17 cellular contexts compared by ENCODE assay signal in the genomic region with DNA sequence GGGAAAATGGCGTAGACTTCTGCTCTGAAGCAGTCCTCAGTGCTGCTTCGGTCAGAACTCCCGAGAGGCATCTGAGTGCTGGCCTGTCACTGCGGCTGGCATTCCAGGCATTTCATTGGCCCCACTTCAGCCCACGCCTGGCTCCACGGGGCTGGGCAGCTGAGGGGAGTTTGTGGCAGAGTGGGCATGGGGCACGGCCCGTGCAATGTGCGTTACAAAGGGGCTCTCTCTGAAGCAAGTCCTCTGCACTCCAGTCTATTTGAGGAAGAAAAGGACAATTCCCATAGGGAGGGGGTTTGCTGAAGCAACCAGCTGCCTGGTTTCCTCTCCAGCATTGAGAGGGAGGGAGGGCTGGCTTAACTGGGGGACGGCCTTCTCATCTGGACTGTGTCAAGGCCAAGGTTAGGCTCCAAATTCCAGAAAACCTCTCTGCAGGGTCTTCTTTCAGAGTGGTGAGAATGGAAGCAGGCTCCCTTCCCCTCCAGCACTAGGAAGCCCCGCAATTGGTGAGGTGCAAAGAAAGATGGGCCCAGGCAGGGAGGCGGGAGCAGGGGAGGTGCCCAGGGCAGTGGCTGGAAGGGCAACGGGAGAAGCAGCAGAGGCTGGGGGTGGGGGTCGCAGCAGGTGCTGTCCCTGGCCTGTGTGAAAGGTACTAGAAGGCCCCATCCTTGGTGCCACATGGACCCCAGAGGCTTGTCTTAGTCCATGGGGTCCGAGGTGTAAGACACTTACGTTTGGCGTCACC. TPM values are rescaled to one million over a fixed set of nuclear protein-coding genes. Genes with fewer than 3 reads are reported as not detected.
DNase-seq lines count a peak whose midpoint lies in the region; ATAC-seq and TF ChIP-seq lines count a peak whose summit lies in the region.
"Had no signal": no experiment of that assay in that cellular context is flagged by ENCODE, and none has a peak within 500 bp of the region (broad histone marks: within the 10 kb centered on the region; RNA-seq: fewer than 3 reads in every experiment).

No MANE protein-coding gene starts in this region.

- H3K4me1 ChIP-seq in HEK293 (ENCODE audit: control insufficient read depth, insufficient read depth, low read length) (no peaks in the 10 kb centered on the region), fibroblast of lung (ENCODE audit: control insufficient read depth, extremely low read depth, insufficient read depth, low read length) (peaks cover 17% of the 10 kb centered on the region), mesenchymal stem cell (ENCODE audit: control insufficient read depth, insufficient read depth, low read depth, low read length) (peaks cover 32% of the 10 kb centered on the region), stomach smooth muscle (ENCODE audit: control insufficient read depth, insufficient read depth, low read length) (peaks cover 12% of the 10 kb centered on the region)
- H3K4me1 ChIP-seq: BE2C had no signal

- CTCF ChIA-PET in HEK293 (lab: Yijun Ruan, JAX): no interaction called here

- H3K4me2 ChIP-seq in fibroblast of lung (ENCODE audit: extremely low read depth, insufficient read depth, low read length): no peak overlapping the region
- H3K4me2 ChIP-seq in mesenchymal stem cell (ENCODE audit: low read length, poor library complexity, severe bottlenecking): no peak overlapping the region

- no peak overlapping the region for H3K4me3 ChIP-seq in HEK293 (ENCODE audit: low read depth, low read length)
- H3K4me3 ChIP-seq in fibroblast of lung (replicated peaks in 1 of 4; ENCODE audit: control extremely low read depth in 1 of 4, insufficient read depth in 1 of 4, low read depth in 3 of 4, low read length in 4 of 4): no peak overlapping the region
- no peak overlapping the region for H3K4me3 ChIP-seq in mesenchymal stem cell (ENCODE audit: insufficient read depth in 1 of 2, low read depth in 1 of 2, low read length in 2 of 2)
- H3K4me3 ChIP-seq in stomach smooth muscle (ENCODE audit: low read length in 2 of 2): peak overlapping the region in 1 of 2 donors; percentile 44
- H3K4me3 ChIP-seq: spleen had no signal

- peaks cover 2% of the 10 kb centered on the region for H4K20me1 ChIP-seq in fibroblast of lung (ENCODE audit: control insufficient read depth, extremely low read depth, insufficient read depth, low read length)

- peak overlapping the region in 1 of 2 experiments; percentile 35 for H3K14ac ChIP-seq in mesenchymal stem cell (ENCODE audit: low read length in 2 of 2)

- H3K9me3 ChIP-seq in HEK293 (ENCODE audit: control insufficient read depth, insufficient read depth, low read depth, low read length) (no peaks in the 10 kb centered on the region), fibroblast of lung (ENCODE audit: control insufficient read depth, insufficient read depth, low read depth, low read length) (no peaks in the 10 kb centered on the region), mesenchymal stem cell (ENCODE audit: control insufficient read depth, low read length) (no peaks in the 10 kb centered on the region), stomach smooth muscle (ENCODE audit: control insufficient read depth in 2 of 2, low read length in 2 of 2) (no peaks in the 10 kb centered on the region)
- H3K9me3 ChIP-seq: BE2C, spleen had no signal

- H3K4ac ChIP-seq in mesenchymal stem cell (ENCODE audit: low read depth in 1 of 2, low read length in 2 of 2): no peak overlapping the region

- WGBS in mesenchymal stem cell: 71% methylated on average over 17 of the region's 17 CpGs

- H3K9ac ChIP-seq in fibroblast of lung (ENCODE audit: insufficient read depth, low read length) (no peak overlapping the region), mesenchymal stem cell (ENCODE audit: low read length) (peak overlapping the region; percentile 84), stomach smooth muscle (ENCODE audit: low read length in 2 of 2) (peak overlapping the region in 1 of 2 donors; percentile 22)

- no peak overlapping the region for H2BK5ac ChIP-seq in mesenchymal stem cell (ENCODE audit: low read depth, low read length, poor library complexity, severe bottlenecking)

- peak overlapping the region in 1 of 2 experiments; percentile 61 for H2BK12ac ChIP-seq in mesenchymal stem cell (ENCODE audit: low read length in 2 of 2)

- POLR2A ChIA-PET in HEK293 (lab: Yijun Ruan, JAX): no interaction called here

- H3K27ac ChIP-seq in HEK293 (ENCODE audit: extremely low read depth, low read depth, low read length) (no peak overlapping the region), fibroblast of lung (ENCODE audit: insufficient read depth, low read length) (peak overlapping the region; percentile 58), mesenchymal stem cell (ENCODE audit: low read length, poor library complexity, severe bottlenecking) (no peak overlapping the region), stomach smooth muscle (ENCODE audit: low read length) (peak overlapping the region; percentile 66)

- H3K36me3 ChIP-seq in HEK293 (ENCODE audit: control insufficient read depth in 2 of 2, insufficient read depth in 1 of 2, low read length in 2 of 2): peaks cover 0 to 61% of the 10 kb centered on the region in 2 experiments; a peak in 2 of 3 replicates
- peaks cover 16% of the 10 kb centered on the region for H3K36me3 ChIP-seq in fibroblast of lung (ENCODE audit: control insufficient read depth, insufficient read depth, low read length)
- peaks cover 63 to 75% of the 10 kb centered on the region in 2 experiments for H3K36me3 ChIP-seq in mesenchymal stem cell (ENCODE audit: control insufficient read depth in 1 of 2, insufficient read depth in 2 of 2, low read depth in 1 of 2, low read length in 2 of 2)
- peaks cover 0 to 4% of the 10 kb centered on the region in 2 donors for H3K36me3 ChIP-seq in stomach smooth muscle (ENCODE audit: control insufficient read depth in 2 of 2, insufficient read depth in 2 of 2, low read length in 2 of 2)
- H3K36me3 ChIP-seq: BE2C had no signal

- no peak overlapping the region for H2BK15ac ChIP-seq in mesenchymal stem cell (ENCODE audit: low read depth, poor library complexity, severe bottlenecking)

- ATAC-seq in HG02840 (IDR thresholded peaks at IDR 0.05; ENCODE audit: low FRiP score, unreplicated experiment) (no peak), HG03097 (IDR thresholded peaks at IDR 0.05; ENCODE audit: low FRiP score, unreplicated experiment) (no peak)
- ATAC-seq: stimulated activated naive B cell treated with anti-CD40 and anti-IgM and Interleukin-4, amounts not matched to agents 10 μg/mL and 1 μg/mL and 100 μg/mL, for 72 hours had no signal

- no peaks in the 10 kb centered on the region for H3K27me3 ChIP-seq in fibroblast of lung (ENCODE audit: control insufficient read depth, insufficient read depth, low read length)
- H3K27me3 ChIP-seq in mesenchymal stem cell (ENCODE audit: control insufficient read depth in 1 of 2, insufficient read depth in 1 of 2, low read length in 2 of 2): no peaks in the 10 kb centered on the region
- H3K27me3 ChIP-seq in stomach smooth muscle (ENCODE audit: control insufficient read depth in 1 of 2, insufficient read depth in 2 of 2, low read length in 2 of 2): no peaks in the 10 kb centered on the region
- H3K27me3 ChIP-seq: BE2C, spleen had no signal

- no peak overlapping the region for H2AK5ac ChIP-seq in mesenchymal stem cell (ENCODE audit: low read length, severe bottlenecking)

- no peak overlapping the region for H4K8ac ChIP-seq in mesenchymal stem cell (ENCODE audit: low read length)

- peak overlapping the region in 1 of 2 experiments; percentile 41 for H3K18ac ChIP-seq in mesenchymal stem cell (ENCODE audit: low read depth in 1 of 2, low read length in 2 of 2)

- peaks cover 43% of the 10 kb centered on the region for H3K79me1 ChIP-seq in mesenchymal stem cell (replicated peaks; ENCODE audit: low read length, poor library complexity, severe bottlenecking)

- H4K91ac ChIP-seq in mesenchymal stem cell (ENCODE audit: low read length): no peak overlapping the region

- no peak overlapping the region for H2BK120ac ChIP-seq in mesenchymal stem cell (ENCODE audit: low read depth, low read length)

- peak overlapping the region in 1 of 2 experiments; percentile 32 for H3K23ac ChIP-seq in mesenchymal stem cell (ENCODE audit: low read length in 2 of 2)

- peaks cover 10% of the 10 kb centered on the region for H3K79me2 ChIP-seq in fibroblast of lung (ENCODE audit: control insufficient read depth, insufficient read depth, low read length)

- peak in 1 of 2 donors; percentile 33 for DNase-seq in fibroblast of lung (ENCODE audit: low read depth in 2 of 2)
- no peak for DNase-seq in mesenchymal stem cell
- no peak for DNase-seq in activated CD4-positive, alpha-beta T cell treated with anti-CD3 and anti-CD28 coated beads, Interleukin-2, amount 50 U/mL, for 1 hour
- no peak for DNase-seq in mesenteric fat pad (ENCODE audit: low spot score)
- DNase-seq: activated B cell treated with CpG ODN at 0.5 μM for 24 hours; activated naive CD4-positive, alpha-beta T cell treated with anti-CD3 and anti-CD28 coated beads for 36 hours; BE2C; effector CD8-positive, alpha-beta T cell; KG1; mammary epithelial cell; spleen; stimulated activated naive B cell treated with anti-CD40 and anti-IgM and Interleukin-4, amounts not matched to agents 10 μg/mL and 1 μg/mL and 100 μg/mL, for 72 hours had no signal

- no peak overlapping the region for H2AFZ ChIP-seq in fibroblast of lung (ENCODE audit: low read length)
- H2AFZ ChIP-seq in mesenchymal stem cell (ENCODE audit: low read depth, low read length): no peak overlapping the region

- TF ChIP-seq CTCF in HEK293 (tag by site-specific recombination; IDR thresholded peaks at IDR 0.05) (no peak), fibroblast of lung (conservative IDR thresholded peaks at IDR 0.05 in 1 of 2, IDR thresholded peaks at IDR 0.05 in 1 of 2; ENCODE audit: low read depth in 1 of 2, low read length in 2 of 2) (no peak)

TF ChIP-seq in HEK293, 187 proteins besides CTCF, POLR2A, EP300 and RAD21:
- no peak for TF ChIP-seq ZNF48 (tag by site-specific recombination; IDR thresholded peaks at IDR 0.05)
- TF ChIP-seq ZNF433 (tag by site-specific recombination; IDR thresholded peaks at IDR 0.05; ENCODE audit: low read depth): no peak
- no peak for TF ChIP-seq ZNF792 (tag by site-specific recombination; IDR thresholded peaks at IDR 0.05)
- peak; percentile 93 for TF ChIP-seq ZNF341 (tag by site-specific recombination; IDR thresholded peaks at IDR 0.05; ENCODE audit: low read depth)
TF ChIP-seq in HEK293: peak in this region for 1.

RNA-seq across cellular contexts. Expression of gene GPR157, which starts 21.1 kb away (rescaled TPM):
- total RNA-seq in fibroblast of lung (3.1 and 3.6 TPM in 2 replicates), mesenteric fat pad (15.5 TPM)
- polyA plus RNA-seq in fibroblast of lung: 0.82 and 1.2 TPM in 2 replicates
- polyA plus RNA-seq in fibroblast of lung (2012): 2.3 and 2.9 TPM in 2 replicates
- polyA minus RNA-seq in fibroblast of lung (ENCODE audit: low replicate concordance): 3.4 and 4.6 TPM in 2 replicates
- polyA plus RNA-seq in mesenchymal stem cell (2013, experiment 1 of 2): 2.7 TPM
- polyA plus RNA-seq in mesenchymal stem cell (2013, experiment 2 of 2): 2.9 TPM
- polyA plus RNA-seq: neural cell had no signal

Comparison
In these comparisons a context has a peak if more than half of its experiments do, and no peak if none do; other contexts are left out.
1. H3K27ac ChIP-seq: peak in fibroblast of lung (single experiment) and stomach smooth muscle (single experiment); none in HEK293 (single experiment) and mesenchymal stem cell (single experiment).